Comparison of ENCODE assay signal across 3 cellular contexts in the genomic region with DNA sequence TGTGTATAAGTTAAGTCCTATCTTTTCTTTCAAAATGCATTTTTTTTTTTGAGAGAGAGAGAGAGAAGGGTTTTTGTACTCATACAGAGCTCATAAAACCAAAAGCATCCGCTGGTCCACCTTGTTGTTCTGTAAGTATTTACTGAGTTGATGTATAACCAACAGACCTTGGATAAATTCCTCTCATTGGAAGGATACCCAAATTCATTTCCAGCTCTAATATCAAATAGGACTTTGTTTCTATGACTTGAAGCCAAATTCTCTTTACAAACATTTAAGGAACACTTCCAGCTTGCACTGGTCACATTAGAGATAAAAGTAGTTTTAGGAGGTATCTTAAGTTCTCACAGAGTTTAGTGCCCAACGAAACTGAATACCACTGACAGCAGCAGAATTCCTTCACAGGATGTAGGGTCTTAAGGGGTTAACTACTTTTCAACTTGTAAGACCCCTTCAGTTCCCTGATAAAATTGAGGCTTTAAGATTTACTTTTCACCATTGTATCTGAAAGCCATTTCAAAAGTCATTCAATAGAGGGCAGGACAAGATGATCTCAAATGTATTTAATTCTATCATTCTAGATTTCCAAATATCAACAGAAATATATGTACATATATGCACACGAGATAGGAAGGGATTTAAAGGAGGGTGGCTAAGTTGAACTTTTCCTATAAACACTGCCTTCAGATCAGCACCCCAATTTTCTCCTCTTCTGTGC.
A peak's percentile ranks its signal among the peaks of the same experiment; 100 is the strongest.
TF ChIP-seq lines count a peak whose summit lies in the region.

No MANE protein-coding gene starts in this region.

TF ChIP-seq in liver, 16 proteins besides CTCF, POLR2A, EP300 and RAD21:
- TF ChIP-seq GABPA (IDR thresholded peaks at IDR 0.05 in 1 of 2, conservative IDR thresholded peaks at IDR 0.05 in 1 of 2) = no peak
- peak; percentile 30 for TF ChIP-seq MAX (IDR thresholded peaks at IDR 0.05)
- TF ChIP-seq RXRA (IDR thresholded peaks at IDR 0.05) = peak; percentile 19 to 53
- no peak for TF ChIP-seq NR2F2 (IDR thresholded peaks at IDR 0.05)
- TF ChIP-seq SP1 (IDR thresholded peaks at IDR 0.05) = no peak
- TF ChIP-seq JUND (IDR thresholded peaks at IDR 0.05) = peak in 1 of 2 donors; percentile 56
- no peak for TF ChIP-seq REST (IDR thresholded peaks at IDR 0.05)
- TF ChIP-seq, protein P1, sequence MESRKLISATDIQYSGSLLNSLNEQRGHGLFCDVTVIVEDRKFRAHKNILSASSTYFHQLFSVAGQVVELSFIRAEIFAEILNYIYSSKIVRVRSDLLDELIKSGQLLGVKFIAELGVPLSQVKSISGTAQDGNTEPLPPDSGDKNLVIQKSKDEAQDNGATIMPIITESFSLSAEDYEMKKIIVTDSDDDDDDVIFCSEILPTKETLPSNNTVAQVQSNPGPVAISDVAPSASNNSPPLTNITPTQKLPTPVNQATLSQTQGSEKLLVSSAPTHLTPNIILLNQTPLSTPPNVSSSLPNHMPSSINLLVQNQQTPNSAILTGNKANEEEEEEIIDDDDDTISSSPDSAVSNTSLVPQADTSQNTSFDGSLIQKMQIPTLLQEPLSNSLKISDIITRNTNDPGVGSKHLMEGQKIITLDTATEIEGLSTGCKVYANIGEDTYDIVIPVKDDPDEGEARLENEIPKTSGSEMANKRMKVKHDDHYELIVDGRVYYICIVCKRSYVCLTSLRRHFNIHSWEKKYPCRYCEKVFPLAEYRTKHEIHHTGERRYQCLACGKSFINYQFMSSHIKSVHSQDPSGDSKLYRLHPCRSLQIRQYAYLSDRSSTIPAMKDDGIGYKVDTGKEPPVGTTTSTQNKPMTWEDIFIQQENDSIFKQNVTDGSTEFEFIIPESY (IDR thresholded peaks at IDR 0.05) = no peak
- TF ChIP-seq EGR1 (IDR thresholded peaks at IDR 0.05; ENCODE audit: low read depth in 2 of 2) = no peak
- no peak for TF ChIP-seq HNF4G (IDR thresholded peaks at IDR 0.05)
- TF ChIP-seq TAF1 (conservative IDR thresholded peaks at IDR 0.05) = no peak
- peak; percentile 54 to 71 for TF ChIP-seq HNF4A (conservative IDR thresholded peaks at IDR 0.05)
- TF ChIP-seq FOXA2 (IDR thresholded peaks at IDR 0.05) = peak; percentile 8
- no peak for TF ChIP-seq FOXA1 (IDR thresholded peaks at IDR 0.05)
- TF ChIP-seq YY1 (IDR thresholded peaks at IDR 0.05) = no peak
- no peak for TF ChIP-seq ATF3 (IDR thresholded peaks at IDR 0.05)

TF ChIP-seq in HepG2, 621 proteins besides CTCF, POLR2A, EP300 and RAD21 (continued from another document):
- TF ChIP-seq ATF4 (CRISPR knock-in tag; IDR thresholded peaks at IDR 0.05) (no peak), NCOA1 (CRISPR knock-in tag; IDR thresholded peaks at IDR 0.05) (no peak), TARDBP (CRISPR knock-in tag; IDR thresholded peaks at IDR 0.05) (no peak), HMGA1 (CRISPR knock-in tag; conservative IDR thresholded peaks at IDR 0.05) (no peak), CBX5 (CRISPR knock-in tag; IDR thresholded peaks at IDR 0.05; ENCODE audit: borderline replicate concordance) (no peak), ZNF354B (CRISPR knock-in tag; IDR thresholded peaks at IDR 0.05) (no peak), MXD1 (CRISPR knock-in tag; IDR thresholded peaks at IDR 0.05) (no peak), ZNF598 (CRISPR knock-in tag; IDR thresholded peaks at IDR 0.05; ENCODE audit: borderline replicate concordance) (no peak), ZNF749 (CRISPR knock-in tag; IDR thresholded peaks at IDR 0.05; ENCODE audit: borderline replicate concordance) (no peak), ZNF629 (CRISPR knock-in tag; conservative IDR thresholded peaks at IDR 0.05) (no peak)
TF ChIP-seq in HepG2: peak in this region for 0.

TF ChIP-seq in WTC11, 78 proteins besides CTCF, POLR2A, EP300 and RAD21:
- TF ChIP-seq, protein P2, sequence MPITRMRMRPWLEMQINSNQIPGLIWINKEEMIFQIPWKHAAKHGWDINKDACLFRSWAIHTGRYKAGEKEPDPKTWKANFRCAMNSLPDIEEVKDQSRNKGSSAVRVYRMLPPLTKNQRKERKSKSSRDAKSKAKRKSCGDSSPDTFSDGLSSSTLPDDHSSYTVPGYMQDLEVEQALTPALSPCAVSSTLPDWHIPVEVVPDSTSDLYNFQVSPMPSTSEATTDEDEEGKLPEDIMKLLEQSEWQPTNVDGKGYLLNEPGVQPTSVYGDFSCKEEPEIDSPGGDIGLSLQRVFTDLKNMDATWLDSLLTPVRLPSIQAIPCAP (CRISPR knock-in tag; IDR thresholded peaks at IDR 0.05) = no peak
- TF ChIP-seq GRHL2 (CRISPR knock-in tag; IDR thresholded peaks at IDR 0.05; ENCODE audit: insufficient replicate concordance, severe bottlenecking) = no peak
- no peak for TF ChIP-seq TP53 (CRISPR knock-in tag; IDR thresholded peaks at IDR 0.05)
- no peak for TF ChIP-seq ETV6 (CRISPR knock-in tag; IDR thresholded peaks at IDR 0.05)
- no peak for TF ChIP-seq JAZF1 (CRISPR knock-in tag; IDR thresholded peaks at IDR 0.05)
- no peak for TF ChIP-seq ZNF532 (CRISPR knock-in tag; IDR thresholded peaks at IDR 0.05; ENCODE audit: borderline replicate concordance)
- TF ChIP-seq ZMAT4 (CRISPR knock-in tag; IDR thresholded peaks at IDR 0.05) = no peak
- TF ChIP-seq RELA (CRISPR knock-in tag; IDR thresholded peaks at IDR 0.05; ENCODE audit: borderline replicate concordance) = no peak
- no peak for TF ChIP-seq ZSCAN18 (CRISPR knock-in tag; IDR thresholded peaks at IDR 0.05)
- TF ChIP-seq PRDM15 (CRISPR knock-in tag; IDR thresholded peaks at IDR 0.05) = no peak
- TF ChIP-seq NFATC4 (CRISPR knock-in tag; IDR thresholded peaks at IDR 0.05) = no peak
- TF ChIP-seq ZBTB43 (CRISPR knock-in tag; IDR thresholded peaks at IDR 0.05) = no peak
- TF ChIP-seq ESRRA (CRISPR knock-in tag; IDR thresholded peaks at IDR 0.05; ENCODE audit: borderline replicate concordance) = no peak
- no peak for TF ChIP-seq JUN (CRISPR knock-in tag; IDR thresholded peaks at IDR 0.05)
- TF ChIP-seq, protein P3, sequence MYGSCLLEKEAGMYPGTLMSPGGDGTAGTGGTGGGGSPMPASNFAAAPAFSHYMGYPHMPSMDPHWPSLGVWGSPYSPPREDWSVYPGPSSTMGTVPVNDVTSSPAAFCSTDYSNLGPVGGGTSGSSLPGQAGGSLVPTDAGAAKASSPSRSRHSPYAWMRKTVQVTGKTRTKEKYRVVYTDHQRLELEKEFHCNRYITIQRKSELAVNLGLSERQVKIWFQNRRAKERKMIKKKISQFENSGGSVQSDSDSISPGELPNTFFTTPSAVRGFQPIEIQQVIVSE (CRISPR knock-in tag; IDR thresholded peaks at IDR 0.05; ENCODE audit: borderline replicate concordance) = no peak
- TF ChIP-seq, protein P4, sequence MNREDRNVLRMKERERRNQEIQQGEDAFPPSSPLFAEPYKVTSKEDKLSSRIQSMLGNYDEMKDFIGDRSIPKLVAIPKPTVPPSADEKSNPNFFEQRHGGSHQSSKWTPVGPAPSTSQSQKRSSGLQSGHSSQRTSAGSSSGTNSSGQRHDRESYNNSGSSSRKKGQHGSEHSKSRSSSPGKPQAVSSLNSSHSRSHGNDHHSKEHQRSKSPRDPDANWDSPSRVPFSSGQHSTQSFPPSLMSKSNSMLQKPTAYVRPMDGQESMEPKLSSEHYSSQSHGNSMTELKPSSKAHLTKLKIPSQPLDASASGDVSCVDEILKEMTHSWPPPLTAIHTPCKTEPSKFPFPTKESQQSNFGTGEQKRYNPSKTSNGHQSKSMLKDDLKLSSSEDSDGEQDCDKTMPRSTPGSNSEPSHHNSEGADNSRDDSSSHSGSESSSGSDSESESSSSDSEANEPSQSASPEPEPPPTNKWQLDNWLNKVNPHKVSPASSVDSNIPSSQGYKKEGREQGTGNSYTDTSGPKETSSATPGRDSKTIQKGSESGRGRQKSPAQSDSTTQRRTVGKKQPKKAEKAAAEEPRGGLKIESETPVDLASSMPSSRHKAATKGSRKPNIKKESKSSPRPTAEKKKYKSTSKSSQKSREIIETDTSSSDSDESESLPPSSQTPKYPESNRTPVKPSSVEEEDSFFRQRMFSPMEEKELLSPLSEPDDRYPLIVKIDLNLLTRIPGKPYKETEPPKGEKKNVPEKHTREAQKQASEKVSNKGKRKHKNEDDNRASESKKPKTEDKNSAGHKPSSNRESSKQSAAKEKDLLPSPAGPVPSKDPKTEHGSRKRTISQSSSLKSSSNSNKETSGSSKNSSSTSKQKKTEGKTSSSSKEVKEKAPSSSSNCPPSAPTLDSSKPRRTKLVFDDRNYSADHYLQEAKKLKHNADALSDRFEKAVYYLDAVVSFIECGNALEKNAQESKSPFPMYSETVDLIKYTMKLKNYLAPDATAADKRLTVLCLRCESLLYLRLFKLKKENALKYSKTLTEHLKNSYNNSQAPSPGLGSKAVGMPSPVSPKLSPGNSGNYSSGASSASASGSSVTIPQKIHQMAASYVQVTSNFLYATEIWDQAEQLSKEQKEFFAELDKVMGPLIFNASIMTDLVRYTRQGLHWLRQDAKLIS (CRISPR knock-in tag; IDR thresholded peaks at IDR 0.05; ENCODE audit: borderline replicate concordance) = no peak
- no peak for TF ChIP-seq HMGXB4 (CRISPR knock-in tag; IDR thresholded peaks at IDR 0.05)
